In the genomic region with DNA sequence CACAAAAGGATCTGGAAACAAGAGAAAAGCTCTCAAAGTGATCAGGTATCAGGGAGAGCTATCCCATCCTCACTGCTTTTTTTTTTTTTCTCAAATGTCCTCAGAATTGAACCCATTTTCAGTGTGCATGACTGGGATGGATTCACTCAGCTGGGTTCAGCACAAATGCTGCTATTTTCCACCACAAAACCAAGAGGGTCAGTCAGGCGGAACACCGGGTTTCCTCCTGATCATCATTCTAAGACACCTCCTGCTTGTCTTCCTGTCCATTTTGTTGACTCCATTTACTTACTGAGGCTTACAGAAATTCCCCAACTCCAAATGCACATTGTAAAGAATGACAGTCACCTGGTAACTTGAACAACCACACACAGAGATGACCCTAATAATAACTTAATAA, we compare ENCODE assay signal across 9 cellular contexts. TPM values are rescaled to one million over a fixed set of nuclear protein-coding genes. Genes with fewer than 3 reads are reported as not detected.
A peak's percentile ranks its signal among the peaks of the same experiment; 100 is the strongest.
DNase-seq lines count a peak whose midpoint lies in the region; ATAC-seq and TF ChIP-seq lines count a peak whose summit lies in the region.
"Had no signal": no experiment of that assay in that cellular context is flagged by ENCODE, and none has a peak within 500 bp of the region (broad histone marks: within the 10 kb centered on the region; RNA-seq: fewer than 3 reads in every experiment).

No MANE protein-coding gene starts in this region.

- H3K27ac Mint-ChIP-seq in GM23338: peak overlapping the region; percentile 64; the same call in 1 of the 2 replicates
- peak overlapping the region; percentile 75 to 89 for H3K27ac Mint-ChIP-seq in natural killer cell treated with Interleukin-12 subunit alpha and Interleukin-12 subunit beta and Interleukin-15 and Interleukin-18, amount 100 ng/mL, for 72 hours

- H3K4me3 Mint-ChIP-seq in GM23338: no peak overlapping the region
- peak overlapping the region; percentile 59 for H3K4me3 Mint-ChIP-seq in natural killer cell treated with Interleukin-12 subunit alpha and Interleukin-12 subunit beta and Interleukin-15 and Interleukin-18, amount 100 ng/mL, for 72 hours

- H3K4me3 ChIP-seq in GM23338 (0 out of 2 replicates have a peak overlapping the region, but pooled peaks have one; percentile 13), Karpas-422 (ENCODE audit: low read length) (no peak overlapping the region; the same call in 1 of the 2 replicates), MM.1S (ENCODE audit: low read length) (no peak overlapping the region)

- no peaks in the 10 kb centered on the region for H3K9me3 Mint-ChIP-seq in GM23338
- no peaks in the 10 kb centered on the region for H3K9me3 Mint-ChIP-seq in natural killer cell treated with Interleukin-12 subunit alpha and Interleukin-12 subunit beta and Interleukin-15 and Interleukin-18, amount 100 ng/mL, for 72 hours

- H3K4me2 ChIP-seq in GM23338 (peak overlapping the region; percentile 59), Karpas-422 (ENCODE audit: low read depth, low read length, poor library complexity, severe bottlenecking) (peak overlapping the region; percentile 56), MM.1S (ENCODE audit: low read depth, low read length) (no peak overlapping the region)

- H3K9me2 ChIP-seq in GM23338 (ENCODE audit: insufficient read depth) (no peaks in the 10 kb centered on the region; the same call in 1 of the 2 replicates), Karpas-422 (replicated peaks; ENCODE audit: insufficient read depth, low read length) (no peaks in the 10 kb centered on the region), MM.1S (replicated peaks; ENCODE audit: insufficient read depth, low read length) (no peaks in the 10 kb centered on the region)

- H3K27ac ChIP-seq in GM23338 (ENCODE audit: low read depth): no peak overlapping the region
- H3K27ac ChIP-seq in Karpas-422 (ENCODE audit: low read length): no peak overlapping the region
- no peak overlapping the region for H3K27ac ChIP-seq in MM.1S (ENCODE audit: low read length)

- DNase-seq in GM23338 (ENCODE audit: low spot score) (no peak), Karpas-422 (no peak), MM.1S (no peak), COR-L47 (lab: John Stamatoyannopoulos, UW) (no peak)
- no peak for DNase-seq in natural killer cell treated with Interleukin-12 subunit alpha and Interleukin-12 subunit beta and Interleukin-15 and Interleukin-18, amount 100 ng/mL, for 72 hours (ENCODE audit: low spot score)
- DNase-seq in activated naive CD4-positive, alpha-beta T cell treated with anti-CD3 and anti-CD28 coated beads, Interleukin-2, amount 50 U/mL, for 16 hours: no peak
- no peak for DNase-seq in effector CD8-positive, alpha-beta T cell (lab: John Stamatoyannopoulos, UW)
- DNase-seq: NCI-H187 had no signal

- peaks cover 38% of the 10 kb centered on the region for H3K4me1 Mint-ChIP-seq in GM23338
- peaks cover 85 to 93% of the 10 kb centered on the region in 2 donors for H3K4me1 Mint-ChIP-seq in natural killer cell treated with Interleukin-12 subunit alpha and Interleukin-12 subunit beta and Interleukin-15 and Interleukin-18, amount 100 ng/mL, for 72 hours (ENCODE audit: low read depth in 2 of 2)

- H3K9me3 ChIP-seq in Karpas-422 (ENCODE audit: low read length) (no peaks in the 10 kb centered on the region), MM.1S (replicated peaks; ENCODE audit: insufficient read depth, low read length) (no peaks in the 10 kb centered on the region)

- H3K9ac ChIP-seq in Karpas-422 (ENCODE audit: low read length): no peak overlapping the region
- no peak overlapping the region for H3K9ac ChIP-seq in MM.1S (ENCODE audit: low read length)

- no peaks in the 10 kb centered on the region for H3K36me3 ChIP-seq in GM23338 (ENCODE audit: insufficient read depth)
- no peaks in the 10 kb centered on the region for H3K36me3 ChIP-seq in Karpas-422 (ENCODE audit: insufficient read depth, low read length)
- no peaks in the 10 kb centered on the region for H3K36me3 ChIP-seq in MM.1S (replicated peaks; ENCODE audit: insufficient read depth, low read length)

- peaks cover 16% of the 10 kb centered on the region for H3K4me1 ChIP-seq in GM23338 (ENCODE audit: insufficient read depth)
- H3K4me1 ChIP-seq in Karpas-422 (ENCODE audit: low read length): peaks cover 16% of the 10 kb centered on the region
- 0 out of 2 replicates have a peak, but pooled peaks cover 3% of the 10 kb centered on the region for H3K4me1 ChIP-seq in MM.1S (ENCODE audit: low read length)

- H3K27me3 ChIP-seq in GM23338 (ENCODE audit: insufficient read depth): no peaks in the 10 kb centered on the region
- H3K27me3 ChIP-seq in Karpas-422 (ENCODE audit: low read length): no peaks in the 10 kb centered on the region
- H3K27me3 ChIP-seq in MM.1S (replicated peaks; ENCODE audit: insufficient read depth, low read length): no peaks in the 10 kb centered on the region

- peak overlapping the region; percentile 84; the same call in 1 of the 2 replicates for H2AFZ ChIP-seq in GM23338
- H2AFZ ChIP-seq in Karpas-422 (ENCODE audit: low read length): peak overlapping the region; percentile 90; the same call in 1 of the 2 replicates
- no peak overlapping the region for H2AFZ ChIP-seq in MM.1S (ENCODE audit: low read length)

- ATAC-seq in GM18499 (IDR thresholded peaks at IDR 0.05; ENCODE audit: insufficient read depth, unreplicated experiment): peak; percentile 59
- ATAC-seq in GM23338: no peak
- ATAC-seq in natural killer cell treated with Interleukin-12 subunit alpha and Interleukin-12 subunit beta and Interleukin-15 and Interleukin-18, amount 100 ng/mL, for 72 hours: no peak

- H3K27me3 Mint-ChIP-seq in GM23338 (ENCODE audit: insufficient read depth, low read depth, poor library complexity): no peaks in the 10 kb centered on the region
- no peaks in the 10 kb centered on the region for H3K27me3 Mint-ChIP-seq in natural killer cell treated with Interleukin-12 subunit alpha and Interleukin-12 subunit beta and Interleukin-15 and Interleukin-18, amount 100 ng/mL, for 72 hours

- H4K20me1 ChIP-seq in GM23338 (replicated peaks; ENCODE audit: insufficient read depth): no peaks in the 10 kb centered on the region
- H4K20me1 ChIP-seq in Karpas-422 (ENCODE audit: insufficient read depth, low read depth, low read length): no peaks in the 10 kb centered on the region
- no peaks in the 10 kb centered on the region for H4K20me1 ChIP-seq in MM.1S (ENCODE audit: insufficient read depth, low read length)

- no peaks in the 10 kb centered on the region for H3F3A ChIP-seq in GM23338 (replicated peaks; ENCODE audit: low read depth)
- H3F3A ChIP-seq in MM.1S (ENCODE audit: insufficient read depth, low read length): no peaks in the 10 kb centered on the region

- no peaks in the 10 kb centered on the region for H3K36me3 Mint-ChIP-seq in GM23338 (ENCODE audit: low read depth)
- H3K36me3 Mint-ChIP-seq in natural killer cell treated with Interleukin-12 subunit alpha and Interleukin-12 subunit beta and Interleukin-15 and Interleukin-18, amount 100 ng/mL, for 72 hours: peaks cover 4% of the 10 kb centered on the region

- H3K79me2 ChIP-seq in GM23338 (replicated peaks; ENCODE audit: insufficient read depth) (no peaks in the 10 kb centered on the region), Karpas-422 (ENCODE audit: low read length) (no peaks in the 10 kb centered on the region), MM.1S (ENCODE audit: low read length) (no peaks in the 10 kb centered on the region)

- TF ChIP-seq CTCF in GM23338 (conservative IDR thresholded peaks at IDR 0.05; ENCODE audit: low read depth in 2 of 2) (no peak), MM.1S (IDR thresholded peaks at IDR 0.05; ENCODE audit: low read length) (no peak)

TF ChIP-seq in GM23338, 12 proteins besides CTCF, POLR2A, EP300 and RAD21 (continues in another document):
- no peak for TF ChIP-seq STAT1 (IDR thresholded peaks at IDR 0.05; ENCODE audit: unreplicated experiment)
- TF ChIP-seq CREB1 (CRISPR knock-in tag; IDR thresholded peaks at IDR 0.05; ENCODE audit: low read depth): no peak

RNA-seq across cellular contexts. Expression of gene CYRIA, which starts 39.9 kb away (rescaled TPM):
- total RNA-seq in GM23338 (2014; rRNA removed; shearing (Covaris generic)): 3.9 and 5.3 TPM in 2 replicates
- 1.7 and 3.0 TPM in 2 replicates for polyA plus RNA-seq in GM23338 (2016; fragmentation: Nextera tagmentation; extraction: Ambion mirVana)
- 2.3 and 4.2 TPM in 2 replicates for total RNA-seq in Karpas-422 (2014; rRNA removed; shearing (Covaris generic); ENCODE audit: low replicate concordance)
- total RNA-seq in natural killer cell treated with Interleukin-12 subunit alpha and Interleukin-12 subunit beta and Interleukin-15 and Interleukin-18, amount 100 ng/mL, for 72 hours: 10 to 100 TPM in 1 of 2 donors, 1 to 10 TPM in 1; 5.1 to 13.3 TPM
